Comparison of ENCODE assay signal across 9 cellular contexts in genomic region chr15:39756806-39757522, GRCh38. TPM values are rescaled to one million over a fixed set of nuclear protein-coding genes. Genes with fewer than 3 reads are reported as not detected.
DNase-seq lines count a peak whose midpoint lies in the region; ATAC-seq and TF ChIP-seq lines count a peak whose summit lies in the region.
"Had no signal": no experiment of that assay in that cellular context is flagged by ENCODE, and none has a peak within 500 bp of the region (broad histone marks: within the 10 kb centered on the region; RNA-seq: fewer than 3 reads in every experiment).

No MANE protein-coding gene starts in this region.

- DNase-seq in SIG-M5 treated with dmso at 0.1 percent for 504 hours (lab: John Stamatoyannopoulos, UW; ENCODE audit: unreplicated experiment) (peak; percentile 61), SIG-M5 (lab: John Stamatoyannopoulos, UW) (no peak), M059J (ENCODE audit: low read depth) (peak; percentile 61), SHP77 treated with DMSO at 0.1 percent for 48 hours (lab: John Stamatoyannopoulos, UW) (peak; percentile 31), esophagus muscularis mucosa (ENCODE audit: extremely low spot score) (no peak), pons (ENCODE audit: low spot score) (peak; percentile 65)
- DNase-seq: activated naive CD8-positive, alpha-beta T cell treated with anti-CD3 and anti-CD28 coated beads, Interleukin-2, amount 10 ng/mL, durations not matched to agents 7 days and 5 days had no signal

- H3K36me3 ChIP-seq in esophagus muscularis mucosa: no peaks in the 10 kb centered on the region

- no peaks in the 10 kb centered on the region for H3K27me3 ChIP-seq in esophagus muscularis mucosa

- intact Hi-C loops in esophagus muscularis mucosa (cut with DNase I): loop anchor here (1.0 to 10.0 kb wide), 4 partner anchors 71 to 942 kb away; partner anchors contain the start of gene THBS1

- peak; percentile 78 to 90 (median 87) for TF ChIP-seq CTCF in esophagus muscularis mucosa (IDR thresholded peaks at IDR 0.05)

- WGBS in esophagus muscularis mucosa: 47% methylated on average over 2 of the region's 2 CpGs

- peaks cover 0 to 29% (median 25%) of the 10 kb centered on the region in 4 donors for H3K4me1 ChIP-seq in esophagus muscularis mucosa

- no peak for ATAC-seq in GM19023 (IDR thresholded peaks at IDR 0.05; ENCODE audit: unreplicated experiment)
- ATAC-seq in HG03460 (IDR thresholded peaks at IDR 0.05; ENCODE audit: unreplicated experiment): no peak

- no peak for TF ChIP-seq POLR2A in esophagus muscularis mucosa (IDR thresholded peaks at IDR 0.05; ENCODE audit: low read depth)

- TF ChIP-seq EP300 in esophagus muscularis mucosa (IDR thresholded peaks at IDR 0.05): no peak

- no peak overlapping the region for H3K27ac ChIP-seq in esophagus muscularis mucosa (replicated peaks in 1 of 4)

- no peaks in the 10 kb centered on the region for H3K9me3 ChIP-seq in esophagus muscularis mucosa

- no peak overlapping the region for H3K4me3 ChIP-seq in esophagus muscularis mucosa

RNA-seq across cellular contexts. Expression of gene FSIP1, which starts 25.7 kb away (rescaled TPM):
- 0.64 and 0.76 TPM in 2 replicates for total RNA-seq in M059J (2014; rRNA removed; shearing (Covaris generic))
- total RNA-seq in esophagus muscularis mucosa: 1 to 10 TPM in 3 of 4 donors, under 1 TPM in 1; 0.83 to 4.6 (median 1.4) TPM

Comparison
In these comparisons a context has a peak if more than half of its experiments do, and no peak if none do; other contexts are left out.
1. DNase-seq: peak in SIG-M5 treated with dmso at 0.1 percent for 504 hours (single experiment), M059J (single experiment), SHP77 treated with DMSO at 0.1 percent for 48 hours (single experiment) and pons (single experiment); none in SIG-M5 (single experiment) and esophagus muscularis mucosa (single experiment).